1 cellular context compared by ENCODE assay signal in genomic region chr2:216643986-216644662, GRCh38.
TF ChIP-seq lines count a peak whose summit lies in the region.

No MANE protein-coding gene starts in this region.

TF ChIP-seq in endothelial cell of umbilical vein, 7 proteins besides CTCF, POLR2A, EP300 and RAD21:
- TF ChIP-seq JUN (IDR thresholded peaks at IDR 0.05; ENCODE audit: borderline replicate concordance, insufficient read depth, insufficient read length, low read depth) = no peak
TF ChIP-seq in endothelial cell of umbilical vein: peak in this region for 0.
